ENCODE assay signal across 18 cellular contexts in the genomic region with DNA sequence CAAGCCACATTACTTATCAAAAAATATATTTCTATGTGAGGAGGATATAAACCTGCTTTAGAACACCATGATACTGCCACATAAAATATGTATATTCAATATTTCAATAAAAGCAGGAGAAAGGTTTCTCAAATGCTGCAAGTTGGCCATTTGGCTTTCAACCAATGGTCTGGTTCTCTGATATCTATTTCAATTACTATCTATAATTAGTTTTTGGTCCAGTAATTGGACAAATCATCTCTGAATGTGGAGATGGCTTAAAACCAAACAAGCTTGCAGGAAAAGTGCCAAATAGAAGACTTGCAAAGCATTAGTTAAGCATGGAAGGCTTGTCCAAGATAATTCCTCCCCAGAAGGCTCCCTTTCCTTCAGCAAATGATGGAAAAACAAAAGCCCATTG.
DNase-seq lines count a peak whose midpoint lies in the region; ATAC-seq, FAIRE-seq and TF ChIP-seq lines count a peak whose summit lies in the region.
"Had no signal": no experiment of that assay in that cellular context is flagged by ENCODE, and none has a peak within 500 bp of the region (broad histone marks: within the 10 kb centered on the region; RNA-seq: fewer than 3 reads in every experiment).

No MANE protein-coding gene starts in this region.

- no peaks in the 10 kb centered on the region for H3K9me3 ChIP-seq in small intestine (ENCODE audit: control insufficient read depth, low read depth)
- H3K9me3 ChIP-seq: BLaER1 had no signal

- no peak for TF ChIP-seq CTCF in C4-2B (conservative IDR thresholded peaks at IDR 0.05)

- DNase-seq in NCI-H446 (lab: John Stamatoyannopoulos, UW) (peak; percentile 30 to 84), cerebellar cortex (ENCODE audit: low spot score) (peak; percentile 35), sciatic nerve (ENCODE audit: low spot score) (no peak), small intestine (no peak)
- DNase-seq: ACHN; Calu3; CD8-positive, alpha-beta T cell; DMS79 treated with DMSO at 0.1 percent for 48 hours; GOT3; H7; HFFc6 had no signal

- H3K4me1 ChIP-seq in small intestine (ENCODE audit: control insufficient read depth in 2 of 2, insufficient read depth in 1 of 2, low read depth in 1 of 2, low read length in 1 of 2): no peaks in the 10 kb centered on the region

- no peak for ATAC-seq in sciatic nerve
- no peak for ATAC-seq in HG03139 (IDR thresholded peaks at IDR 0.05; ENCODE audit: unreplicated experiment)
- ATAC-seq: CD8-positive, alpha-beta T cell; GM12878; HCT116; HepG2 had no signal

- intact Hi-C loops in sciatic nerve (cut with DNase I): no loop called here

- no peak for FAIRE-seq in small intestine (lab: Jason Lieb, UNC)
- FAIRE-seq: A204.1, GM12878, HepG2 had no signal

- no peaks in the 10 kb centered on the region for H3K27me3 ChIP-seq in small intestine (ENCODE audit: control insufficient read depth in 2 of 2, insufficient read depth in 2 of 2, low read length in 2 of 2)
- H3K27me3 ChIP-seq: BLaER1 had no signal

- H3K27ac ChIP-seq in C4-2B (peak overlapping the region; percentile 65), small intestine (ENCODE audit: low read depth in 1 of 2, low read length in 1 of 2) (no peak overlapping the region)
- H3K27ac ChIP-seq: BLaER1 had no signal

- no peaks in the 10 kb centered on the region for H3K36me3 ChIP-seq in small intestine (ENCODE audit: control insufficient read depth in 2 of 2, insufficient read depth in 2 of 2, low read length in 2 of 2)
- H3K36me3 ChIP-seq: BLaER1 had no signal

- no peak overlapping the region for H3K4me3 ChIP-seq in small intestine (ENCODE audit: low read depth in 1 of 2, low read length in 2 of 2)
- H3K4me3 ChIP-seq: BLaER1, GM12878 had no signal

Comparison
In these comparisons a context has a peak if more than half of its experiments do, and no peak if none do; other contexts are left out.
1. DNase-seq: peak in NCI-H446 (2 of 2) and cerebellar cortex (single experiment); none in sciatic nerve (single experiment) and small intestine (single experiment).